ENCODE assay signal across 14 cellular contexts in genomic region chr20:32523613-32524218, GRCh38.
DNase-seq lines count a peak whose midpoint lies in the region; ATAC-seq and TF ChIP-seq lines count a peak whose summit lies in the region.
"Had no signal": no experiment of that assay in that cellular context is flagged by ENCODE, and none has a peak within 500 bp of the region (broad histone marks: within the 10 kb centered on the region; RNA-seq: fewer than 3 reads in every experiment).

No MANE protein-coding gene starts in this region.

- H3K4me1 Mint-ChIP-seq in activated T-cell treated with anti-CD3 and anti-CD28 coated beads, Interleukin-2, amount 50 U/mL, for 24 hours (ENCODE audit: low read depth): peaks cover 72% of the 10 kb centered on the region
- peaks cover 63% of the 10 kb centered on the region for H3K4me1 Mint-ChIP-seq in glutamatergic neuron (ENCODE audit: low read depth, unreplicated experiment)
- H3K4me1 Mint-ChIP-seq in stimulated activated memory B cell treated with anti-CD40 and anti-IgM and Interleukin-4, amounts not matched to agents 10 μg/mL and 1 μg/mL and 100 μg/mL, for 72 hours: peaks cover 70% of the 10 kb centered on the region

- no peaks in the 10 kb centered on the region for H3K9me3 Mint-ChIP-seq in activated T-cell treated with anti-CD3 and anti-CD28 coated beads, Interleukin-2, amount 50 U/mL, for 24 hours
- peaks cover 38% of the 10 kb centered on the region for H3K9me3 Mint-ChIP-seq in glutamatergic neuron (ENCODE audit: unreplicated experiment)
- H3K9me3 Mint-ChIP-seq in stimulated activated memory B cell treated with anti-CD40 and anti-IgM and Interleukin-4, amounts not matched to agents 10 μg/mL and 1 μg/mL and 100 μg/mL, for 72 hours: no peaks in the 10 kb centered on the region
- H3K9me3 Mint-ChIP-seq: GM23338 had no signal

- ATAC-seq in stimulated activated memory B cell treated with anti-CD40 and anti-IgM and Interleukin-4, amounts not matched to agents 10 μg/mL and 1 μg/mL and 100 μg/mL, for 72 hours: no peak
- no peak for ATAC-seq in GM18909 (IDR thresholded peaks at IDR 0.05; ENCODE audit: poor library complexity, unreplicated experiment)
- ATAC-seq: GM23338, pancreas had no signal

- H3K36me3 Mint-ChIP-seq in activated T-cell treated with anti-CD3 and anti-CD28 coated beads, Interleukin-2, amount 50 U/mL, for 24 hours (ENCODE audit: low read depth): peaks cover 13% of the 10 kb centered on the region
- no peaks in the 10 kb centered on the region for H3K36me3 Mint-ChIP-seq in glutamatergic neuron (ENCODE audit: unreplicated experiment)
- H3K36me3 Mint-ChIP-seq in stimulated activated memory B cell treated with anti-CD40 and anti-IgM and Interleukin-4, amounts not matched to agents 10 μg/mL and 1 μg/mL and 100 μg/mL, for 72 hours: peaks cover 5% of the 10 kb centered on the region

- H3K27ac Mint-ChIP-seq in activated T-cell treated with anti-CD3 and anti-CD28 coated beads, Interleukin-2, amount 50 U/mL, for 24 hours: peak overlapping the region; percentile 76
- H3K27ac Mint-ChIP-seq in glutamatergic neuron (ENCODE audit: unreplicated experiment): peak overlapping the region; percentile 63
- peak overlapping the region; percentile 72 for H3K27ac Mint-ChIP-seq in stimulated activated memory B cell treated with anti-CD40 and anti-IgM and Interleukin-4, amounts not matched to agents 10 μg/mL and 1 μg/mL and 100 μg/mL, for 72 hours
- H3K27ac Mint-ChIP-seq: GM23338 had no signal

- no peaks in the 10 kb centered on the region for H3K27me3 Mint-ChIP-seq in activated T-cell treated with anti-CD3 and anti-CD28 coated beads, Interleukin-2, amount 50 U/mL, for 24 hours
- peaks cover 34% of the 10 kb centered on the region for H3K27me3 Mint-ChIP-seq in glutamatergic neuron (ENCODE audit: unreplicated experiment)
- no peaks in the 10 kb centered on the region for H3K27me3 Mint-ChIP-seq in stimulated activated memory B cell treated with anti-CD40 and anti-IgM and Interleukin-4, amounts not matched to agents 10 μg/mL and 1 μg/mL and 100 μg/mL, for 72 hours

- no peak for TF ChIP-seq CTCF in VCaP (conservative IDR thresholded peaks at IDR 0.05)
- TF ChIP-seq CTCF in glutamatergic neuron (IDR thresholded peaks at IDR 0.05; ENCODE audit: partially characterized antibody, unreplicated experiment): peak; percentile 24

- peak overlapping the region; percentile 46; the same call in 1 of the 2 replicates for H3K27ac ChIP-seq in VCaP
- H3K27ac ChIP-seq: pancreas had no signal

- DNase-seq in activated T-cell treated with anti-CD3 and anti-CD28 coated beads, Interleukin-2, amount 50 U/mL, for 24 hours: no peak
- no peak for DNase-seq in activated T-cell treated with anti-CD3 and anti-CD28 coated beads for 4 hours
- peak; percentile 40 for DNase-seq in glutamatergic neuron
- DNase-seq in NCI-H2107 (lab: John Stamatoyannopoulos, UW): no peak
- DNase-seq in stimulated activated CD4-positive, alpha-beta T cell treated with anti-CD3 and anti-CD28 coated beads, Interleukin-2, amount 100 ng/mL, for 24 hours: no peak
- DNase-seq: activated CD4-positive, alpha-beta T cell treated with anti-CD3 and anti-CD28 coated beads, Interleukin-2, amount 50 U/mL, for 1 hour; activated naive CD4-positive, alpha-beta T cell treated with anti-CD3 and anti-CD28 coated beads, Interleukin-2, amount 50 U/mL, for 16 hours; MG63; OCI-M1 had no signal

- H3K4me3 Mint-ChIP-seq in activated T-cell treated with anti-CD3 and anti-CD28 coated beads, Interleukin-2, amount 50 U/mL, for 24 hours: no peak overlapping the region
- H3K4me3 Mint-ChIP-seq in glutamatergic neuron (ENCODE audit: unreplicated experiment): peak overlapping the region; percentile 31
- no peak overlapping the region for H3K4me3 Mint-ChIP-seq in stimulated activated memory B cell treated with anti-CD40 and anti-IgM and Interleukin-4, amounts not matched to agents 10 μg/mL and 1 μg/mL and 100 μg/mL, for 72 hours
- H3K4me3 Mint-ChIP-seq: GM23338 had no signal
